Comparison of ENCODE assay signal across 1 cellular context in the genomic region with DNA sequence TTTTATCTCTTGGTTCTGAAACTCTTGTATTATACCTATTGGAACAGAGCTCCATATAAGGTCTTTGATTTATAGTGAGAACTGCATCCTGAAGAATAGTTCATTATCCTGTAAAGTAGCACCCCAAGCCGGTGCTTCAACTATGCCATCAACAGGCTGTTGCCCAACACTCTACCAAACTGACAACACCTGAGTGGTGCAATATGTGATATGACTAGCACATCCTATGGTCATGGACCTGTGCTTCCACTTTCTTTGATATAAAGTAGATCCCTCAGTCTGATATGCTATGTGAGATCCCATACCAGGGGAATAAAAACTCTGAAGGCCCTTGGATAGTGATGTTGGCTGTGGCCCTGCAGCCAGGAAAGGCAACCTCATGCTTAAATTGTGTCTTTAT.
TF ChIP-seq lines count a peak whose summit lies in the region.

No MANE protein-coding gene starts in this region.

TF ChIP-seq in HepG2, 621 proteins besides CTCF, POLR2A, EP300 and RAD21:
- TF ChIP-seq HOXA9 (CRISPR knock-in tag; IDR thresholded peaks at IDR 0.05; ENCODE audit: borderline replicate concordance) (no peak), CEBPB (IDR thresholded peaks at IDR 0.05; ENCODE audit: borderline replicate concordance, low read depth, low read length) (peak; percentile 9; the same call in 1 of the 2 replicates)
